ENCODE assay signal across 8 cellular contexts in genomic region chr22:46355369-46355995, GRCh38. TPM values are rescaled to one million over a fixed set of nuclear protein-coding genes. Genes with fewer than 3 reads are reported as not detected.
DNase-seq lines count a peak whose midpoint lies in the region; ATAC-seq and TF ChIP-seq lines count a peak whose summit lies in the region.

No MANE protein-coding gene starts in this region.

- no peaks in the 10 kb centered on the region for H3K9me3 Mint-ChIP-seq in activated naive CD8-positive, alpha-beta T cell treated with anti-CD3 and anti-CD28 coated beads for 36 hours

- no peak overlapping the region for H3K4me3 Mint-ChIP-seq in activated naive CD8-positive, alpha-beta T cell treated with anti-CD3 and anti-CD28 coated beads for 36 hours

- no peak overlapping the region for H3K27ac Mint-ChIP-seq in activated naive CD8-positive, alpha-beta T cell treated with anti-CD3 and anti-CD28 coated beads for 36 hours

- H4K20me1 ChIP-seq in BLaER1 = peaks cover 96% of the 10 kb centered on the region

- H3K36me3 ChIP-seq in BLaER1 = peaks cover 79% of the 10 kb centered on the region
- H3K36me3 ChIP-seq in HAP-1 (replicated peaks) = peaks cover 68% of the 10 kb centered on the region
- peaks cover 5 to 7% of the 10 kb centered on the region in 2 donors for H3K36me3 ChIP-seq in prostate gland

- no peak for TF ChIP-seq POLR2A in prostate gland (IDR thresholded peaks at IDR 0.05)

- intact Hi-C loops in head of caudate nucleus (cut with DNase I) = loop anchor here (2.0 kb wide), 1 partner anchor 187 kb away; no protein-coding TSS in a partner anchor
- intact Hi-C loops in prostate gland (cut with DNase I) = no loop called here

- TF ChIP-seq CTCF in prostate gland (IDR thresholded peaks at IDR 0.05) = peak; percentile 54 to 87 (median 84)

- peak overlapping the region; percentile 50; the same call in 1 of the 2 replicates for H3K9ac ChIP-seq in BLaER1

- H3K4me2 ChIP-seq in BLaER1 = peak overlapping the region; percentile 98

- H3K4me3 ChIP-seq in BLaER1 = 0 out of 2 replicates have a peak overlapping the region, but pooled peaks have one; percentile 5
- no peak overlapping the region for H3K4me3 ChIP-seq in HAP-1
- no peak overlapping the region for H3K4me3 ChIP-seq in prostate gland

- H3K4me1 ChIP-seq in BLaER1 (peaks cover 65% of the 10 kb centered on the region), HAP-1 (no peaks in the 10 kb centered on the region), prostate gland (replicated peaks) (no peaks in the 10 kb centered on the region)

- peak overlapping the region; percentile 73 for H3K27ac ChIP-seq in BLaER1
- H3K27ac ChIP-seq in prostate gland = peak overlapping the region in 1 of 2 donors; percentile 7

- DNase-seq in HAP-1 (ENCODE audit: low spot score in 2 of 2) (peak; percentile 52 to 90), SHP77 treated with DMSO at 0.1 percent for 48 hours (lab: John Stamatoyannopoulos, UW) (peak; percentile 7), head of caudate nucleus (peak in 41 of 42 donors; percentile 35 to 89 (median 74)), prostate gland (ENCODE audit: low spot score) (peak; percentile 68)
- DNase-seq in activated naive CD8-positive, alpha-beta T cell treated with anti-CD3 and anti-CD28 coated beads for 36 hours = peak; percentile 55

- peaks cover 28% of the 10 kb centered on the region for H3K36me3 Mint-ChIP-seq in activated naive CD8-positive, alpha-beta T cell treated with anti-CD3 and anti-CD28 coated beads for 36 hours

- in situ Hi-C loops in HAP-1 (cut with MboI; ENCODE audit: low sequenced_read_pairs) = no loop called here

- ATAC-seq in HG02852 (IDR thresholded peaks at IDR 0.05; ENCODE audit: unreplicated experiment) (no peak), HG02973 (IDR thresholded peaks at IDR 0.05; ENCODE audit: unreplicated experiment) (no peak)

- H3K4me1 Mint-ChIP-seq in activated naive CD8-positive, alpha-beta T cell treated with anti-CD3 and anti-CD28 coated beads for 36 hours = no peaks in the 10 kb centered on the region

- no peaks in the 10 kb centered on the region for H3K27me3 ChIP-seq in BLaER1
- no peaks in the 10 kb centered on the region for H3K27me3 ChIP-seq in HAP-1 (ENCODE audit: low read depth)
- no peaks in the 10 kb centered on the region for H3K27me3 ChIP-seq in prostate gland (replicated peaks; ENCODE audit: insufficient read depth)

- H3K9me3 ChIP-seq in BLaER1 (no peaks in the 10 kb centered on the region), HAP-1 (no peaks in the 10 kb centered on the region), prostate gland (no peaks in the 10 kb centered on the region)

- no peaks in the 10 kb centered on the region for H3K27me3 Mint-ChIP-seq in activated naive CD8-positive, alpha-beta T cell treated with anti-CD3 and anti-CD28 coated beads for 36 hours

- WGBS in prostate gland = 24% methylated on average over 13 of the region's 22 CpGs

RNA-seq across cellular contexts. Expression of gene TRMU, which starts 20.0 kb away (rescaled TPM):
- total RNA-seq in activated naive CD8-positive, alpha-beta T cell treated with anti-CD3 and anti-CD28 coated beads for 36 hours = 10 to 100 TPM; 60.2 to 70.0 TPM
- 10 to 100 TPM; 35.1 to 52.9 TPM for total RNA-seq in prostate gland

RNA-seq across cellular contexts. Expression of gene GTSE1, which starts 58.8 kb away (rescaled TPM):
- 10 to 100 TPM; 37.3 to 42.0 TPM for total RNA-seq in activated naive CD8-positive, alpha-beta T cell treated with anti-CD3 and anti-CD28 coated beads for 36 hours
- 1 to 10 TPM in 1 of 2 donors, under 1 TPM in 1; 0.46 to 4.8 TPM for total RNA-seq in prostate gland

Comparison
In these comparisons a context has a peak if more than half of its experiments do, and no peak if none do; other contexts are left out.
1. DNase-seq: peak in every context shown above with its lines; median percentile 74 in head of caudate nucleus; 71 in HAP-1; 68 in prostate gland; 55 in activated naive CD8-positive, alpha-beta T cell treated with anti-CD3 and anti-CD28 coated beads for 36 hours; 7 in SHP77 treated with DMSO at 0.1 percent for 48 hours.
2. RNA of gene GTSE1, which starts 58.8 kb away (total RNA-seq): 37.3 to 42.0 TPM in activated naive CD8-positive, alpha-beta T cell treated with anti-CD3 and anti-CD28 coated beads for 36 hours; 0.46 to 4.8 TPM in prostate gland; every median in the first group is over 4 times any median in the second.